In genomic region chr2:55054076-55054475, GRCh38 we compare ENCODE assay signal across 1 cellular context.
TF ChIP-seq lines count a peak whose summit lies in the region.

No MANE protein-coding gene starts in this region.

TF ChIP-seq in GM23338, 12 proteins besides CTCF, POLR2A, EP300 and RAD21 (continued from another document):
- TF ChIP-seq ZNF462 (CRISPR knock-in tag; IDR thresholded peaks at IDR 0.05) = no peak
- TF ChIP-seq ETS1 (IDR thresholded peaks at IDR 0.05) = no peak
- TF ChIP-seq EZH2phosphoT487 (IDR thresholded peaks at IDR 0.05; ENCODE audit: unreplicated experiment) = no peak
- no peak for TF ChIP-seq EZH2 (IDR thresholded peaks at IDR 0.05; ENCODE audit: low read depth, unreplicated experiment)
- TF ChIP-seq JUNB (IDR thresholded peaks at IDR 0.05; ENCODE audit: unreplicated experiment) = no peak
